8 cellular contexts compared by ENCODE assay signal in the genomic region with DNA sequence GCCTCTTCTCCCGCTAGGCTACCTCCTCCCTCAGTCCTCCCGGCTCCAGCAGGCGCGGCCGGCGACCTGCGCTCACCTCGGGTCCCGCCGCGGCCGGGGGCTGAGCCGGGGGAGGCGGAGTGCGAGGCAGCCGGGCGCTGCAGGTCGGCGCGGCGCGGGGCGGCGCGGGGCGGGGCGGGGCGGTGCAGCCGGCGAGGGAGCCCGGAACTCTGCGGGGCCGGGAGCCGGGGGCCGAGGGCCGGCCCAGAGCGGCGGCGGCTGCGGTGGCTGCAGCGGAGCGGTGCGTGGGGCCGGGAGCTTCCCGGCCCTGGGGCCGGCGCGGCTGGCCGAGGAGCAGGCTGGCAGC. TPM values are rescaled to one million over a fixed set of nuclear protein-coding genes. Genes with fewer than 3 reads are reported as not detected.
A peak's percentile ranks its signal among the peaks of the same experiment; 100 is the strongest.
DNase-seq lines count a peak whose midpoint lies in the region; ATAC-seq, FAIRE-seq and TF ChIP-seq lines count a peak whose summit lies in the region.

No MANE protein-coding gene starts in this region.

- no peak for FAIRE-seq in HTR-8/SVneo (lab: Jason Lieb, UNC)

- no peaks in the 10 kb centered on the region for H4K20me1 ChIP-seq in DOHH2 (ENCODE audit: control insufficient read depth, insufficient read depth, low read depth, low read length)

- intact Hi-C loops in esophagus muscularis mucosa (cut with DNase I): loop anchor here (2.0 to 5.0 kb wide), 2 partner anchors 87 to 137 kb away; no protein-coding TSS in a partner anchor

- peak overlapping the region; percentile 78 for H3K4me3 ChIP-seq in DOHH2 (ENCODE audit: low read length)
- peak overlapping the region; percentile 79 to 93 (median 90) for H3K4me3 ChIP-seq in esophagus muscularis mucosa
- H3K4me3 ChIP-seq in neuron (ENCODE audit: low read length): peak overlapping the region; percentile 77

- no peaks in the 10 kb centered on the region for H3K9me3 ChIP-seq in DOHH2 (ENCODE audit: control insufficient read depth, insufficient read depth, low read length)
- peaks cover 0 to 3% (median 0%) of the 10 kb centered on the region in 4 donors for H3K9me3 ChIP-seq in esophagus muscularis mucosa
- no peaks in the 10 kb centered on the region for H3K9me3 ChIP-seq in neuron (ENCODE audit: low read length)

- H3K79me2 ChIP-seq in DOHH2 (ENCODE audit: control insufficient read depth, low read length): peaks cover 17% of the 10 kb centered on the region

- no peaks in the 10 kb centered on the region for H3F3A ChIP-seq in DOHH2 (ENCODE audit: control insufficient read depth, insufficient read depth)

- H3K4me2 ChIP-seq in DOHH2 (ENCODE audit: low read length): peak overlapping the region; percentile 95

- peaks cover 18% of the 10 kb centered on the region for H3K4me1 ChIP-seq in DOHH2 (ENCODE audit: control insufficient read depth, low read length)
- H3K4me1 ChIP-seq in esophagus muscularis mucosa: peaks cover 16 to 52% (median 51%) of the 10 kb centered on the region in 4 donors
- H3K4me1 ChIP-seq in neuron (ENCODE audit: insufficient read depth, low read length): peaks cover 11% of the 10 kb centered on the region

- H3K9me2 ChIP-seq in DOHH2 (replicated peaks; ENCODE audit: control insufficient read depth, low read length): no peaks in the 10 kb centered on the region

- peaks cover 65% of the 10 kb centered on the region for H3K4me1 Mint-ChIP-seq in activated T-cell treated with anti-CD3 and anti-CD28 coated beads, Interleukin-2, amount 50 U/mL, for 24 hours (ENCODE audit: low read depth)

- H2AFZ ChIP-seq in neuron (ENCODE audit: low read depth, low read length): no peak overlapping the region

- peak overlapping the region; percentile 89 for H3K4me3 Mint-ChIP-seq in activated T-cell treated with anti-CD3 and anti-CD28 coated beads, Interleukin-2, amount 50 U/mL, for 24 hours

- H3K27ac Mint-ChIP-seq in activated T-cell treated with anti-CD3 and anti-CD28 coated beads, Interleukin-2, amount 50 U/mL, for 24 hours: no peak overlapping the region

- DNase-seq in HTR-8/SVneo (ENCODE audit: insufficient read length, low spot score) (peak; percentile 21), esophagus muscularis mucosa (ENCODE audit: extremely low spot score) (no peak), SW480 (ENCODE audit: low spot score) (no peak), NCI-H2029 (lab: John Stamatoyannopoulos, UW) (no peak)
- DNase-seq in activated T-cell treated with anti-CD3 and anti-CD28 coated beads, Interleukin-2, amount 50 U/mL, for 24 hours: peak; percentile 82

- no peaks in the 10 kb centered on the region for H3K9me3 Mint-ChIP-seq in activated T-cell treated with anti-CD3 and anti-CD28 coated beads, Interleukin-2, amount 50 U/mL, for 24 hours

- ATAC-seq in GM21515 (IDR thresholded peaks at IDR 0.05; ENCODE audit: unreplicated experiment): peak; percentile 41

- H3K27ac ChIP-seq in DOHH2 (ENCODE audit: low read depth, low read length) (peak overlapping the region; percentile 57), esophagus muscularis mucosa (replicated peaks in 1 of 4) (peak overlapping the region; percentile 94 to 98 (median 96))

- no peaks in the 10 kb centered on the region for H3K27me3 Mint-ChIP-seq in activated T-cell treated with anti-CD3 and anti-CD28 coated beads, Interleukin-2, amount 50 U/mL, for 24 hours

- H3K27me3 ChIP-seq in DOHH2 (ENCODE audit: control insufficient read depth, low read length) (no peaks in the 10 kb centered on the region), esophagus muscularis mucosa (no peaks in the 10 kb centered on the region), neuron (ENCODE audit: insufficient read depth, low read length) (no peaks in the 10 kb centered on the region)

- WGBS in esophagus muscularis mucosa: no CpG with 5 or more reads among the region's 49 CpGs

- no peak for TF ChIP-seq EP300 in esophagus muscularis mucosa (IDR thresholded peaks at IDR 0.05)

- H3K36me3 Mint-ChIP-seq in activated T-cell treated with anti-CD3 and anti-CD28 coated beads, Interleukin-2, amount 50 U/mL, for 24 hours (ENCODE audit: low read depth): peaks cover 15% of the 10 kb centered on the region

- TF ChIP-seq POLR2A in esophagus muscularis mucosa (IDR thresholded peaks at IDR 0.05; ENCODE audit: low read depth): no peak

- TF ChIP-seq CTCF in DOHH2 (IDR thresholded peaks at IDR 0.05; ENCODE audit: low read depth, low read length, poor library complexity, severe bottlenecking) (no peak), esophagus muscularis mucosa (IDR thresholded peaks at IDR 0.05) (no peak)

- H3K36me3 ChIP-seq in DOHH2 (ENCODE audit: control insufficient read depth, low read length) (no peaks in the 10 kb centered on the region), esophagus muscularis mucosa (no peaks in the 10 kb centered on the region), neuron (ENCODE audit: insufficient read depth, low read length) (no peaks in the 10 kb centered on the region)

RNA-seq across cellular contexts. Expression of gene ACVR1, which starts 0.4 kb away (rescaled TPM):
- total RNA-seq in esophagus muscularis mucosa: 10 to 100 TPM; 25.2 to 39.1 (median 32.3) TPM

Comparison
In these comparisons a context has a peak if more than half of its experiments do, and no peak if none do; other contexts are left out.
1. DNase-seq: peak in HTR-8/SVneo (single experiment) and activated T-cell treated with anti-CD3 and anti-CD28 coated beads, Interleukin-2, amount 50 U/mL, for 24 hours (single experiment); none in esophagus muscularis mucosa (single experiment), SW480 (single experiment) and NCI-H2029 (single experiment).
2. Peak in every context shown above with its lines, with median percentiles within 50 percentile points of each other: H3K4me3 ChIP-seq.